ENCODE assay signal across 8 cellular contexts in genomic region chr17:47948706-47949196, GRCh38. TPM values are rescaled to one million over a fixed set of nuclear protein-coding genes. Genes with fewer than 3 reads are reported as not detected.
DNase-seq lines count a peak whose midpoint lies in the region; ATAC-seq and TF ChIP-seq lines count a peak whose summit lies in the region.

No MANE protein-coding gene starts in this region.

- H3K27ac ChIP-seq in adrenal gland = peak overlapping the region; percentile 15 to 90 (median 70)
- no peak overlapping the region for H3K27ac ChIP-seq in ascending aorta

- DNase-seq in stimulated activated naive CD8-positive, alpha-beta T cell treated with anti-CD3 and anti-CD28 coated beads, Interleukin-15, amount 100 ng/mL, for 72 hours = no peak
- DNase-seq in stimulated activated naive CD8-positive, alpha-beta T cell treated with anti-CD3 and anti-CD28 coated beads, Interleukin-15, Interleukin-2, amounts not matched to agents 100 U/mL and 50 U/mL, for 24 hours = no peak
- peak; percentile 51 to 87 (median 77) for DNase-seq in adrenal gland
- peak; percentile 93 for DNase-seq in left lobe of liver (ENCODE audit: low spot score)
- no peak for DNase-seq in T-helper 1 cell
- DNase-seq in ascending aorta (ENCODE audit: low spot score in 2 of 2) = no peak
- no peak for DNase-seq in OCI-M1 (lab: John Stamatoyannopoulos, UW)
- no peak for DNase-seq in dedifferentiated amniotic fluid mesenchymal stem cell (ENCODE audit: extremely low spot score)

- H3K4me1 Mint-ChIP-seq in stimulated activated naive CD8-positive, alpha-beta T cell treated with anti-CD3 and anti-CD28 coated beads, Interleukin-15, amount 100 ng/mL, for 72 hours = peaks cover 69% of the 10 kb centered on the region

- no peak overlapping the region for H3K27ac Mint-ChIP-seq in stimulated activated naive CD8-positive, alpha-beta T cell treated with anti-CD3 and anti-CD28 coated beads, Interleukin-15, amount 100 ng/mL, for 72 hours

- intact Hi-C loops in adrenal gland (cut with DNase I) = no loop called here
- intact Hi-C loops in ascending aorta (cut with DNase I) = loop anchor here (1.0 to 10.0 kb wide), 3 partner anchors 22 to 156 kb away; partner anchors contain the start of genes CBX1 and SNX11

- no peaks in the 10 kb centered on the region for H3K9me3 Mint-ChIP-seq in stimulated activated naive CD8-positive, alpha-beta T cell treated with anti-CD3 and anti-CD28 coated beads, Interleukin-15, amount 100 ng/mL, for 72 hours

- H3K27me3 ChIP-seq in adrenal gland (no peaks in the 10 kb centered on the region), ascending aorta (no peaks in the 10 kb centered on the region)

- H3K4me3 ChIP-seq in adrenal gland (peak overlapping the region in 1 of 4 donors; percentile 39), ascending aorta (peak overlapping the region in 1 of 2 donors; percentile 59)

- ATAC-seq in stimulated activated naive CD8-positive, alpha-beta T cell treated with anti-CD3 and anti-CD28 coated beads, Interleukin-15, amount 100 ng/mL, for 72 hours = peak; percentile 13
- ATAC-seq in stimulated activated naive CD8-positive, alpha-beta T cell treated with anti-CD3 and anti-CD28 coated beads, Interleukin-15, Interleukin-2, amounts not matched to agents 100 U/mL and 50 U/mL, for 24 hours = no peak
- ATAC-seq in left lobe of liver = peak; percentile 67

- H3K27me3 Mint-ChIP-seq in stimulated activated naive CD8-positive, alpha-beta T cell treated with anti-CD3 and anti-CD28 coated beads, Interleukin-15, amount 100 ng/mL, for 72 hours = no peaks in the 10 kb centered on the region

- H3K9me3 ChIP-seq in adrenal gland (replicated peaks in 1 of 3) = no peaks in the 10 kb centered on the region
- H3K9me3 ChIP-seq in ascending aorta = no peaks in the 10 kb centered on the region

- peak in 1 of 2 donors; percentile 28 for TF ChIP-seq POLR2A in adrenal gland (IDR thresholded peaks at IDR 0.05)

- 21 to 33% (median 26%) methylated on average over 5 of the region's 5 CpGs for WGBS in adrenal gland, 4 donors

- H3K4me1 ChIP-seq in adrenal gland (replicated peaks in 1 of 2) (peaks cover 25 to 46% of the 10 kb centered on the region in 2 donors), ascending aorta (peaks cover 3 to 11% of the 10 kb centered on the region in 2 donors)

- H3K36me3 ChIP-seq in adrenal gland (replicated peaks in 1 of 2) = peaks cover 0 to 14% of the 10 kb centered on the region in 2 donors
- H3K36me3 ChIP-seq in ascending aorta = peaks cover 0 to 24% of the 10 kb centered on the region in 2 donors

- TF ChIP-seq CTCF in adrenal gland (IDR thresholded peaks at IDR 0.05) = no peak
- TF ChIP-seq CTCF in ascending aorta (IDR thresholded peaks at IDR 0.05) = no peak

- H3K4me3 Mint-ChIP-seq in stimulated activated naive CD8-positive, alpha-beta T cell treated with anti-CD3 and anti-CD28 coated beads, Interleukin-15, amount 100 ng/mL, for 72 hours = no peak overlapping the region

RNA-seq across cellular contexts. Expression of gene PNPO, which starts 7.4 kb away (rescaled TPM):
- total RNA-seq in adrenal gland = 10 to 100 TPM; 45.0 to 91.5 (median 61.8) TPM
- 10 to 100 TPM; 19.7 to 36.1 (median 23.8) TPM for polyA plus RNA-seq in adrenal gland
- total RNA-seq in left lobe of liver = 128 TPM
- 36.7 TPM for total RNA-seq in ascending aorta

RNA-seq across cellular contexts. Expression of gene PRR15L, which starts 8.9 kb away (rescaled TPM):
- total RNA-seq in adrenal gland (under 1 TPM in 1 of 8 donors, not detected in 7; 0.19 TPM), left lobe of liver (1.3 TPM), ascending aorta (not detected)
- under 1 TPM in 2 of 3 donors, not detected in 1; 0.03 to 0.24 TPM for polyA plus RNA-seq in adrenal gland

RNA-seq across cellular contexts. Expression of gene CDK5RAP3, which starts 22.2 kb away (rescaled TPM):
- 100 to 1,000 TPM in 5 of 8 donors, 10 to 100 TPM in 3; 42.8 to 200 (median 111) TPM for total RNA-seq in adrenal gland
- 100 to 1,000 TPM in 2 of 3 donors, 10 to 100 TPM in 1; 76.1 to 733 (median 478) TPM for polyA plus RNA-seq in adrenal gland
- total RNA-seq in left lobe of liver = 107 TPM
- total RNA-seq in ascending aorta = 52.3 TPM

RNA-seq across cellular contexts. Expression of gene SP2, which starts 52.7 kb away (rescaled TPM):
- total RNA-seq in adrenal gland (10 to 100 TPM in 5 of 8 donors, 1 to 10 TPM in 3; 2.9 to 20.8 (median 12.1) TPM), left lobe of liver (5.4 TPM), ascending aorta (198 TPM)
- polyA plus RNA-seq in adrenal gland = 10 to 100 TPM in 1 of 3 donors, 1 to 10 TPM in 2; 4.5 to 21.1 (median 8.0) TPM

Comparison
In these comparisons a context has a peak if more than half of its experiments do, and no peak if none do; other contexts are left out.
1. DNase-seq: peak in adrenal gland (7 of 7) and left lobe of liver (single experiment); none in stimulated activated naive CD8-positive, alpha-beta T cell treated with anti-CD3 and anti-CD28 coated beads, Interleukin-15, amount 100 ng/mL, for 72 hours (0 of 2), stimulated activated naive CD8-positive, alpha-beta T cell treated with anti-CD3 and anti-CD28 coated beads, Interleukin-15, Interleukin-2, amounts not matched to agents 100 U/mL and 50 U/mL, for 24 hours (single experiment), T-helper 1 cell (0 of 5), ascending aorta (0 of 2), OCI-M1 (single experiment) and dedifferentiated amniotic fluid mesenchymal stem cell (single experiment).
2. H3K27ac ChIP-seq: peak in adrenal gland (5 of 5); none in ascending aorta (0 of 2).